ENCODE assay signal across 28 cellular contexts in the genomic region with DNA sequence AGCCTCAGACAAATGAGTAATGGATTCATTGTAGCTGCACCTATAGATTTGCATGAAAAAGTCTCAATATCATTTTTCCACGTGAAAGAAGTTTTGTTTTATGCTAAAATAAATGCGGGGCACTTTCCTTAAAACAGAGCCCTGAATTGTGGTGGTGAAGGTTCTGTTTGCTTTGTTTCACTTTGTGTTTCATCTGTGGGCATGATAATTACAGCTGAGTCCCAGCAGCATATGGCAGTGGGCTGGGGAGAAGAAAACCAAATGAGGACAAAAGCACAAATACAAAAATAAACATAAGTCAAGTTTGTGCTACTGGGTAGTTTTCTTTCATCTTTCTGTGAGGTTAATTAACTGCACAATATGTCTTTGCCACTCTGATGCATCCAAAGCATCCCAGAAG.
"Had no signal": no experiment of that assay in that cellular context is flagged by ENCODE, and none has a peak within 500 bp of the region (broad histone marks: within the 10 kb centered on the region; RNA-seq: fewer than 3 reads in every experiment).

No MANE protein-coding gene starts in this region.

- H3K36me3 Mint-ChIP-seq: stimulated activated effector memory CD8-positive, alpha-beta T cell treated with anti-CD3 and anti-CD28 coated beads, Interleukin-12 subunit alpha, Interleukin-12 subunit beta, amount 100 ng/mL, for 72 hours; stimulated activated memory B cell treated with anti-CD40 and anti-IgM and Interleukin-4, amounts not matched to agents 10 μg/mL and 1 μg/mL and 100 μg/mL, for 72 hours; type B pancreatic cell had no signal

- ATAC-seq: stimulated activated effector memory CD8-positive, alpha-beta T cell treated with anti-CD3 and anti-CD28 coated beads, Interleukin-12 subunit alpha, Interleukin-12 subunit beta, amount 100 ng/mL, for 72 hours; stimulated activated memory B cell treated with anti-CD40 and anti-IgM and Interleukin-4, amounts not matched to agents 10 μg/mL and 1 μg/mL and 100 μg/mL, for 72 hours; stimulated activated naive B cell treated with anti-CD40 and anti-IgM and Interleukin-4, amounts not matched to agents 10 μg/mL and 1 μg/mL and 100 μg/mL, for 72 hours; stimulated activated naive CD8-positive, alpha-beta T cell treated with anti-CD3 and anti-CD28 coated beads, Interleukin-15, amount 100 ng/mL, for 72 hours; stimulated activated naive CD8-positive, alpha-beta T cell treated with anti-CD3 and anti-CD28 coated beads, Interleukin-15, Interleukin-2, amounts not matched to agents 100 U/mL and 50 U/mL, for 24 hours had no signal

- DNase-seq: stimulated activated CD4-positive, alpha-beta T cell treated with anti-CD3 and anti-CD28 coated beads, Interleukin-2, amount 100 ng/mL, for 24 hours; stimulated activated CD4-positive, alpha-beta T cell treated with anti-CD3 and anti-CD28 coated beads, Interleukin-2, amount 100 ng/mL, for 48 hours; stimulated activated CD4-positive, alpha-beta T cell treated with anti-CD3 and anti-CD28 coated beads, Interleukin-4, amount 100 ng/mL, for 1 hour; stimulated activated CD4-positive, alpha-beta T cell treated with anti-CD3 and anti-CD28 coated beads, Interleukin-4, amount 100 ng/mL, for 24 hours; stimulated activated CD4-positive, alpha-beta T cell treated with anti-CD3 and anti-CD28 coated beads, Interleukin-4, amount 100 ng/mL, for 4 hours; stimulated activated CD8-positive, alpha-beta memory T cell treated with anti-CD3 and anti-CD28 coated beads, Interleukin-4, amount 100 ng/mL, for 48 hours; stimulated activated naive B cell treated with anti-CD40 and anti-IgM and Interleukin-4, amounts not matched to agents 10 μg/mL and 1 μg/mL and 100 μg/mL, for 72 hours; stimulated activated naive CD4-positive, alpha-beta T cell; stimulated activated naive CD4-positive, alpha-beta T cell treated with Interleukin-2 at 50 U/mL for 16 hours; stimulated activated naive CD8-positive, alpha-beta T cell treated with anti-CD3 and anti-CD28 coated beads, Interleukin-15, amount 100 ng/mL, for 72 hours; stimulated activated naive CD8-positive, alpha-beta T cell treated with anti-CD3 and anti-CD28 coated beads, Interleukin-15, Interleukin-2, amounts not matched to agents 100 U/mL and 50 U/mL, for 24 hours; stomach; substantia nigra; testis; thyroid gland; tibial artery; transverse colon; trophoblast cell; upper lobe of left lung; uterus had no signal

- H3K4me3 Mint-ChIP-seq: stimulated activated effector memory CD8-positive, alpha-beta T cell treated with anti-CD3 and anti-CD28 coated beads, Interleukin-12 subunit alpha, Interleukin-12 subunit beta, amount 100 ng/mL, for 72 hours; stimulated activated memory B cell treated with anti-CD40 and anti-IgM and Interleukin-4, amounts not matched to agents 10 μg/mL and 1 μg/mL and 100 μg/mL, for 72 hours; stimulated activated naive B cell treated with anti-CD40 and anti-IgM and Interleukin-4, amounts not matched to agents 10 μg/mL and 1 μg/mL and 100 μg/mL, for 72 hours; stimulated activated naive CD8-positive, alpha-beta T cell treated with anti-CD3 and anti-CD28 coated beads, Interleukin-15, amount 100 ng/mL, for 72 hours; stimulated activated naive CD8-positive, alpha-beta T cell treated with anti-CD3 and anti-CD28 coated beads, Interleukin-15, Interleukin-2, amounts not matched to agents 100 ng/mL and 50 ng/mL, for 24 hours; type B pancreatic cell had no signal

- H3K27ac ChIP-seq: stomach, suprapubic skin, testis, thoracic aorta, thyroid gland, tibial artery, tibial nerve, transverse colon, upper lobe of left lung, uterus, vagina had no signal

- H3K27me3 Mint-ChIP-seq: stimulated activated memory B cell treated with anti-CD40 and anti-IgM and Interleukin-4, amounts not matched to agents 10 μg/mL and 1 μg/mL and 100 μg/mL, for 72 hours; stimulated activated naive B cell treated with anti-CD40 and anti-IgM and Interleukin-4, amounts not matched to agents 10 μg/mL and 1 μg/mL and 100 μg/mL, for 72 hours; stimulated activated naive CD8-positive, alpha-beta T cell treated with anti-CD3 and anti-CD28 coated beads, Interleukin-15, amount 100 ng/mL, for 72 hours; stimulated activated naive CD8-positive, alpha-beta T cell treated with anti-CD3 and anti-CD28 coated beads, Interleukin-15, Interleukin-2, amounts not matched to agents 100 ng/mL and 50 ng/mL, for 24 hours; type B pancreatic cell had no signal

- H3K4me3 ChIP-seq: stomach, suprapubic skin, testis, thoracic aorta, thyroid gland, tibial artery, tibial nerve, transverse colon, upper lobe of left lung, uterus, vagina had no signal

- H3K4me1 Mint-ChIP-seq: stimulated activated effector memory CD8-positive, alpha-beta T cell treated with anti-CD3 and anti-CD28 coated beads, Interleukin-12 subunit alpha, Interleukin-12 subunit beta, amount 100 ng/mL, for 72 hours; stimulated activated memory B cell treated with anti-CD40 and anti-IgM and Interleukin-4, amounts not matched to agents 10 μg/mL and 1 μg/mL and 100 μg/mL, for 72 hours; stimulated activated naive B cell treated with anti-CD40 and anti-IgM and Interleukin-4, amounts not matched to agents 10 μg/mL and 1 μg/mL and 100 μg/mL, for 72 hours; stimulated activated naive CD8-positive, alpha-beta T cell treated with anti-CD3 and anti-CD28 coated beads, Interleukin-15, amount 100 ng/mL, for 72 hours had no signal

- H3K27ac Mint-ChIP-seq: stimulated activated effector memory CD8-positive, alpha-beta T cell treated with anti-CD3 and anti-CD28 coated beads, Interleukin-12 subunit alpha, Interleukin-12 subunit beta, amount 100 ng/mL, for 72 hours; stimulated activated memory B cell treated with anti-CD40 and anti-IgM and Interleukin-4, amounts not matched to agents 10 μg/mL and 1 μg/mL and 100 μg/mL, for 72 hours; stimulated activated naive B cell treated with anti-CD40 and anti-IgM and Interleukin-4, amounts not matched to agents 10 μg/mL and 1 μg/mL and 100 μg/mL, for 72 hours; stimulated activated naive CD8-positive, alpha-beta T cell treated with anti-CD3 and anti-CD28 coated beads, Interleukin-15, amount 100 ng/mL, for 72 hours; stimulated activated naive CD8-positive, alpha-beta T cell treated with anti-CD3 and anti-CD28 coated beads, Interleukin-15, Interleukin-2, amounts not matched to agents 100 ng/mL and 50 ng/mL, for 24 hours; type B pancreatic cell had no signal

- H3K9me3 ChIP-seq: testis, thoracic aorta, thyroid gland, vagina had no signal

- H3K4me1 ChIP-seq: stomach, suprapubic skin, testis, thyroid gland, tibial artery, tibial nerve, transverse colon, upper lobe of left lung, uterus, vagina had no signal

- H3K27me3 ChIP-seq: stomach, suprapubic skin, testis, thyroid gland, tibial artery, tibial nerve, transverse colon, upper lobe of left lung, uterus, vagina had no signal

- H3K36me3 ChIP-seq: stomach, suprapubic skin, thoracic aorta, thyroid gland, tibial artery, tibial nerve, transverse colon, upper lobe of left lung, uterus, vagina had no signal
